In genomic region chr19:53254451-53255341, GRCh38 we compare ENCODE assay signal across 8 cellular contexts. TPM values are rescaled to one million over a fixed set of nuclear protein-coding genes. Genes with fewer than 3 reads are reported as not detected.
A peak's percentile ranks its signal among the peaks of the same experiment; 100 is the strongest.
DNase-seq lines count a peak whose midpoint lies in the region; ATAC-seq lines count a peak whose summit lies in the region.

TSS of gene ZNF677 (minus strand) at chr19:53254873. CDS start at chr19:53251550, 3,323 bp downstream.

- peak within 1 kb of the TSS in 6 of 7 donors; percentile 85 to 94 (median 88) for H3K4me3 Mint-ChIP-seq in CD8-positive, alpha-beta memory T cell

- peak; percentile 66 to 87 (median 79) for DNase-seq in CD8-positive, alpha-beta memory T cell
- peak; percentile 36 for DNase-seq in NCI-H2171 treated with DMSO at 0.1 percent for 48 hours (lab: John Stamatoyannopoulos, UW)
- DNase-seq in activated T-cell treated with anti-CD3 and anti-CD28 coated beads for 4 hours, result peak; percentile 66
- DNase-seq in epithelial cell of prostate (ENCODE audit: low read depth, low spot score), result peak; percentile 58
- DNase-seq in middle frontal gyrus (ENCODE audit: extremely low spot score, low spot score), result peak; percentile 74
- peak; percentile 66 for DNase-seq in stimulated activated CD8-positive, alpha-beta memory T cell treated with anti-CD3 and anti-CD28 coated beads, Interleukin-12 subunit alpha, Interleukin-12 subunit beta, amount 100 ng/mL, for 24 hours (ENCODE audit: extremely low read depth)

- H3K4me3 ChIP-seq in CD8-positive, alpha-beta memory T cell (ENCODE audit: low read length), result peak within 1 kb of the TSS; percentile 88

- ATAC-seq in GM18870 (IDR thresholded peaks at IDR 0.05; ENCODE audit: unreplicated experiment) (no peak), GM19467 (IDR thresholded peaks at IDR 0.05; ENCODE audit: unreplicated experiment) (no peak)

- peaks cover 16 to 41% (median 39%) of the 10 kb centered on the region in 3 donors for H3K36me3 Mint-ChIP-seq in CD8-positive, alpha-beta memory T cell

- no peaks in the 10 kb centered on the region for H3K27me3 ChIP-seq in CD8-positive, alpha-beta memory T cell (ENCODE audit: insufficient read depth, low read length, poor library complexity, severe bottlenecking)

- peaks cover 9 to 10% of the 10 kb centered on the region in 2 donors for H3K27me3 Mint-ChIP-seq in CD8-positive, alpha-beta memory T cell

- no peaks in the 10 kb centered on the region for H3K36me3 ChIP-seq in CD8-positive, alpha-beta memory T cell (ENCODE audit: insufficient read depth, low read length)

- H3K4me1 Mint-ChIP-seq in CD8-positive, alpha-beta memory T cell, result peaks cover 10 to 11% (median 11%) of the 10 kb centered on the region in 3 donors

- no peak within 1 kb of the TSS for H3K27ac ChIP-seq in CD8-positive, alpha-beta memory T cell (ENCODE audit: low read depth, low read length)
- peak within 1 kb of the TSS; percentile 57 for H3K27ac ChIP-seq in epithelial cell of prostate

- H3K4me1 ChIP-seq in CD8-positive, alpha-beta memory T cell (ENCODE audit: insufficient read depth, low read length), result peaks cover 4% of the 10 kb centered on the region

- CTCF ChIA-PET in CD8-positive, alpha-beta memory T cell (lab: Charles Lee), result no interaction called here

- POLR2A ChIA-PET in CD8-positive, alpha-beta memory T cell (lab: Charles Lee), result interaction anchor here (0.6 kb wide), 1 partner anchor 79 kb away, joined by 4 read pairs; no protein-coding TSS in a partner anchor

- peak within 1 kb of the TSS in 7 of 8 donors; percentile 17 to 95 (median 82) for H3K27ac Mint-ChIP-seq in CD8-positive, alpha-beta memory T cell

- H3K9me3 Mint-ChIP-seq in CD8-positive, alpha-beta memory T cell, result peaks cover 40 to 74% (median 57%) of the 10 kb centered on the region in 5 donors

- H3K9me3 ChIP-seq in CD8-positive, alpha-beta memory T cell (ENCODE audit: low read length), result peaks cover 4% of the 10 kb centered on the region

RNA-seq across cellular contexts. Expression of gene ZNF677, which starts in this region (rescaled TPM):
- 1 to 10 TPM; 7.1 to 7.8 TPM for total RNA-seq in CD8-positive, alpha-beta memory T cell
- polyA plus RNA-seq in CD8-positive, alpha-beta memory T cell, result 21.2 TPM
